Comparison of ENCODE assay signal across 18 cellular contexts in the genomic region with DNA sequence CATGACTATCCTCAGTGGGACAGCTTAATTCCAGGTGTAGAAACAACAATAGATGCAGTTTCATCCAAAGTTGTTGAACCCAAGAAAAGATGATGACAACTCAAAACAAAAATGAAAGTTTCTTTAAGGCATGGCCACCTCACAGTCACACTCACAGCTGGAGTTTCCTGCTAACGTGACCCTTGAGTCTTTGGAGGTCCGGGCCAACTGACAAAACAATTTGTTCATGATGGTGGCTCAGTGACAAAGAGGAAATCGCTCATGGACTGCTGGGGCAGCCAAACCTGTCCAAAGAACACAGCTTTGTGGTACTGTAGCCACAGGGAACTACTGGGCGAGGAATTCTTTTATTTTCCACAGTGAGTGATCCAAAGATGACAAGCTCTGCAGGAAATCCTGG.
A peak's percentile ranks its signal among the peaks of the same experiment; 100 is the strongest.
DNase-seq lines count a peak whose midpoint lies in the region; ATAC-seq and TF ChIP-seq lines count a peak whose summit lies in the region.
"Had no signal": no experiment of that assay in that cellular context is flagged by ENCODE, and none has a peak within 500 bp of the region (broad histone marks: within the 10 kb centered on the region; RNA-seq: fewer than 3 reads in every experiment).

No MANE protein-coding gene starts in this region.

- peaks cover 34% of the 10 kb centered on the region for H3K4me1 Mint-ChIP-seq in activated T-helper 2 cell treated with anti-CD3 and anti-CD28 coated beads, Interferon-gamma antibody, Interleukin-2, Interleukin-4, amounts not matched to agents 10 μg/mL and 5 μg/mL and 100 μg/mL, durations not matched to agents 14 hours and 24 hours and 36 hours (ENCODE audit: low read depth)
- H3K4me1 Mint-ChIP-seq: central memory CD8-positive, alpha-beta T cell had no signal

- TF ChIP-seq CTCF in right atrium auricular region (IDR thresholded peaks at IDR 0.05) (no peak), upper lobe of right lung (IDR thresholded peaks at IDR 0.05) (no peak), foreskin fibroblast (IDR thresholded peaks at IDR 0.05; ENCODE audit: low read depth, low read length) (no peak)

- peaks cover 19% of the 10 kb centered on the region for H3K27me3 Mint-ChIP-seq in activated T-helper 2 cell treated with anti-CD3 and anti-CD28 coated beads, Interferon-gamma antibody, Interleukin-2, Interleukin-4, amounts not matched to agents 10 μg/mL and 5 μg/mL and 100 μg/mL, durations not matched to agents 14 hours and 24 hours and 36 hours (ENCODE audit: low read depth)
- H3K27me3 Mint-ChIP-seq: type B pancreatic cell had no signal

- H3K4me3 Mint-ChIP-seq in activated T-helper 2 cell treated with anti-CD3 and anti-CD28 coated beads, Interferon-gamma antibody, Interleukin-2, Interleukin-4, amounts not matched to agents 10 μg/mL and 5 μg/mL and 100 μg/mL, durations not matched to agents 14 hours and 24 hours and 36 hours (ENCODE audit: low read depth), result no peak overlapping the region
- H3K4me3 Mint-ChIP-seq: activated CD8-positive, alpha-beta T cell treated with anti-CD3 and anti-CD28 coated beads for 36 hours; central memory CD8-positive, alpha-beta T cell; GM23338; type B pancreatic cell had no signal

- peak overlapping the region in 1 of 2 donors; percentile 51 for H3K27ac ChIP-seq in right atrium auricular region
- H3K27ac ChIP-seq in upper lobe of right lung, result peak overlapping the region; percentile 28
- H3K27ac ChIP-seq: epithelial cell of prostate, parathyroid adenoma had no signal

- H3K9me3 ChIP-seq in right atrium auricular region, result no peaks in the 10 kb centered on the region
- no peaks in the 10 kb centered on the region for H3K9me3 ChIP-seq in upper lobe of right lung

- H3K4me3 ChIP-seq in right atrium auricular region, result no peak overlapping the region
- no peak overlapping the region for H3K4me3 ChIP-seq in upper lobe of right lung
- H3K4me3 ChIP-seq in foreskin fibroblast (ENCODE audit: low read depth in 1 of 2, low read length in 2 of 2), result no peak overlapping the region
- H3K4me3 ChIP-seq: GM23338 had no signal

- peak overlapping the region; percentile 24 for H3K27ac Mint-ChIP-seq in activated T-helper 2 cell treated with anti-CD3 and anti-CD28 coated beads, Interferon-gamma antibody, Interleukin-2, Interleukin-4, amounts not matched to agents 10 μg/mL and 5 μg/mL and 100 μg/mL, durations not matched to agents 14 hours and 24 hours and 36 hours
- H3K27ac Mint-ChIP-seq: activated CD8-positive, alpha-beta T cell treated with anti-CD3 and anti-CD28 coated beads for 36 hours; GM23338; type B pancreatic cell had no signal

- DNase-seq in Right ventricle myocardium superior, result no peak
- DNase-seq in Right ventricle myocardium inferior (ENCODE audit: missing footprints), result no peak
- peak; percentile 18 for DNase-seq in activated T-helper 2 cell treated with anti-CD3 and anti-CD28 coated beads, Interferon-gamma antibody, Interleukin-2, Interleukin-4, amounts not matched to agents 10 μg/mL and 5 μg/mL and 100 μg/mL, durations not matched to agents 14 hours and 24 hours and 36 hours (ENCODE audit: low spot score)
- DNase-seq in right atrium auricular region (ENCODE audit: low spot score), result peak; percentile 63
- no peak for DNase-seq in upper lobe of right lung
- DNase-seq in foreskin fibroblast, result no peak
- DNase-seq in activated gamma-delta T cell (lab: John Stamatoyannopoulos, UW), result no peak
- no peak for DNase-seq in hypothalamus (lab: John Stamatoyannopoulos, UW)
- DNase-seq: activated CD8-positive, alpha-beta T cell treated with anti-CD3 and anti-CD28 coated beads for 36 hours; activated effector memory CD4-positive, alpha-beta T cell treated with anti-CD3 and anti-CD28 coated beads, Interleukin-2, amount 50 U/mL, for 16 hours; mesenchymal stem cell; NCI-H187 treated with DMSO at 0.1 percent for 48 hours; NCI-H69 had no signal

- H3K4me1 ChIP-seq in right atrium auricular region (peaks cover 0 to 9% of the 10 kb centered on the region in 2 donors), upper lobe of right lung (no peaks in the 10 kb centered on the region)
- H3K4me1 ChIP-seq: parathyroid adenoma had no signal

- peaks cover 20% of the 10 kb centered on the region for H3K36me3 Mint-ChIP-seq in activated T-helper 2 cell treated with anti-CD3 and anti-CD28 coated beads, Interferon-gamma antibody, Interleukin-2, Interleukin-4, amounts not matched to agents 10 μg/mL and 5 μg/mL and 100 μg/mL, durations not matched to agents 14 hours and 24 hours and 36 hours (ENCODE audit: low read depth)
- H3K36me3 Mint-ChIP-seq: type B pancreatic cell had no signal

- intact Hi-C loops in Right ventricle myocardium superior (cut with DNase I) (no loop called here), Right ventricle myocardium inferior (cut with DNase I) (loop anchor here (1.0 kb wide), 1 partner anchor 31 kb away; no protein-coding TSS in a partner anchor), upper lobe of right lung (cut with DNase I) (no loop called here)
- intact Hi-C loops in activated T-helper 2 cell treated with anti-CD3 and anti-CD28 coated beads, Interferon-gamma antibody, Interleukin-2, Interleukin-4, amounts not matched to agents 10 μg/mL and 5 μg/mL and 100 μg/mL, durations not matched to agents 14 hours and 24 hours and 36 hours (cut with micrococcal nuclease), result no loop called here

- H3K9me3 Mint-ChIP-seq in activated T-helper 2 cell treated with anti-CD3 and anti-CD28 coated beads, Interferon-gamma antibody, Interleukin-2, Interleukin-4, amounts not matched to agents 10 μg/mL and 5 μg/mL and 100 μg/mL, durations not matched to agents 14 hours and 24 hours and 36 hours, result peaks cover 25% of the 10 kb centered on the region
- H3K9me3 Mint-ChIP-seq: activated CD8-positive, alpha-beta T cell treated with anti-CD3 and anti-CD28 coated beads for 36 hours; GM23338 had no signal

- peak; percentile 18 for ATAC-seq in Right ventricle myocardium superior (ENCODE audit: poor library complexity)
- ATAC-seq in Right ventricle myocardium inferior, result no peak
- no peak for ATAC-seq in upper lobe of right lung
- ATAC-seq: activated CD8-positive, alpha-beta T cell treated with anti-CD3 and anti-CD28 coated beads for 36 hours; GM23338 had no signal

- H3K36me3 ChIP-seq in right atrium auricular region (no peaks in the 10 kb centered on the region), upper lobe of right lung (no peaks in the 10 kb centered on the region)

- no peaks in the 10 kb centered on the region for H3K27me3 ChIP-seq in right atrium auricular region
- no peaks in the 10 kb centered on the region for H3K27me3 ChIP-seq in upper lobe of right lung

Comparison
In these comparisons a context has a peak if more than half of its experiments do, and no peak if none do; other contexts are left out.
1. DNase-seq: peak in activated T-helper 2 cell treated with anti-CD3 and anti-CD28 coated beads, Interferon-gamma antibody, Interleukin-2, Interleukin-4, amounts not matched to agents 10 μg/mL and 5 μg/mL and 100 μg/mL, durations not matched to agents 14 hours and 24 hours and 36 hours (single experiment) and right atrium auricular region (single experiment); none in Right ventricle myocardium superior (single experiment), Right ventricle myocardium inferior (single experiment), upper lobe of right lung (single experiment), foreskin fibroblast (0 of 2), activated gamma-delta T cell (single experiment) and hypothalamus (0 of 51).